Comparison of ENCODE assay signal across 8 cellular contexts in genomic region chr1:18746981-18747380, GRCh38.
"Had no signal": no experiment of that assay in that cellular context is flagged by ENCODE, and none has a peak within 500 bp of the region (broad histone marks: within the 10 kb centered on the region; RNA-seq: fewer than 3 reads in every experiment).

No MANE protein-coding gene starts in this region.

- H2AFZ ChIP-seq: GM23248 had no signal

- H3K9me3 ChIP-seq: HAP-1 had no signal

- H3K27ac ChIP-seq: GM23248 had no signal

- H3K27ac Mint-ChIP-seq: HFFc6 had no signal

- H3K4me3 ChIP-seq: GM23248, HAP-1, K562 had no signal

- H3K9ac ChIP-seq: GM23248 had no signal

- H3K36me3 ChIP-seq: HAP-1 had no signal

- ATAC-seq: HCT116, K562 had no signal

- H3K4me1 ChIP-seq: HAP-1 had no signal

- DNase-seq: GM23248, GOT3, H7, HFFc6, IMR-90 had no signal

- H3K9me3 Mint-ChIP-seq: HFFc6 had no signal

- H3K4me3 Mint-ChIP-seq: HFFc6 had no signal
